1 cellular context compared by ENCODE assay signal in the genomic region with DNA sequence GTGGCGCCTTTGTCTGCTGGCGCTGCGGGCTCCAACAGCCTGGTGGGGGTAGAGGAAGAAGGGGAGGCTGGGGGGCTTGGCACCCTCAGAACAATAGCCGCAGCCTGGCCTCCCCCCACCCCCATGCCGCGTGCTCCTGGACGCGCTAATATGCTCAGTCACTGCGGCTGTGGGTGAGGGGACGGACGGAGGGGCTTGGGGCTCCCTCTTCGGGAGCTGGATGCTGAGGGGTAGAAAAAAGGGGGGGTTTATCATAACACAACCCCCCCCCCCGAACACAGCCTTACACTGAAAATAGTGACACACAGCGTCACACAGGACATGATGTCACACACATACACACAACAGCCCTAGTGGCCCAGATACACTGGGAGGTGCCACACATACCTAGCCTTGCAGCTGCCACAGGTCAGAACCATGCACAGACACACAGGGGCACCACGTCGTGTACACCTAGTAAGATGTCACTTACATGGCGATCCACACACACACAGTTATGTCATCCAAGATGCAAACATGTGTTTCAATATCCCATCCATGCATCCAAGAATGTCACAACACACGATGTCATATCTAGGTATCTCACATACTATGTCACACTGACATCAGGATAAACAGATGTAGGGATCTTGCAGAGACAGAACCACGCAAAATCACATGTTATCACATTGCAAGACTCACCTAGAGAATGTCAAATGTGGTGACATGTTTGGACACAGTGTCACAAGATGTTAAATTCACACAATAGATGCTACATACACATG.
TF ChIP-seq lines count a peak whose summit lies in the region.

No MANE protein-coding gene starts in this region.

TF ChIP-seq in K562, 482 proteins besides CTCF, POLR2A, EP300 and RAD21 (continues in another document):
- TF ChIP-seq, protein P1, sequence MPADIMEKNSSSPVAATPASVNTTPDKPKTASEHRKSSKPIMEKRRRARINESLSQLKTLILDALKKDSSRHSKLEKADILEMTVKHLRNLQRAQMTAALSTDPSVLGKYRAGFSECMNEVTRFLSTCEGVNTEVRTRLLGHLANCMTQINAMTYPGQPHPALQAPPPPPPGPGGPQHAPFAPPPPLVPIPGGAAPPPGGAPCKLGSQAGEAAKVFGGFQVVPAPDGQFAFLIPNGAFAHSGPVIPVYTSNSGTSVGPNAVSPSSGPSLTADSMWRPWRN (IDR thresholded peaks at IDR 0.05; ENCODE audit: low read depth) = no peak
- TF ChIP-seq STAT5A (IDR thresholded peaks at IDR 0.05; ENCODE audit: borderline replicate concordance, low read length) (no peak), ARID1B (IDR thresholded peaks at IDR 0.05) (no peak), EP400 (IDR thresholded peaks at IDR 0.05) (peak; percentile 39; the same call in 1 of the 2 replicates), ZFX (CRISPR knock-in tag; IDR thresholded peaks at IDR 0.05) (no peak), KLF13 (tag; IDR thresholded peaks at IDR 0.05; ENCODE audit: borderline replicate concordance, low read depth) (no peak), SMARCE1 (IDR thresholded peaks at IDR 0.05) (no peak), MYC (IDR thresholded peaks at IDR 0.05; ENCODE audit: low read depth, low read length) (peak; percentile 48; the same call in 1 of the 2 replicates), MYC (CRISPR knock-in tag; IDR thresholded peaks at IDR 0.05; ENCODE audit: borderline replicate concordance, low read depth) (no peak), ATF1 (CRISPR knock-in tag; IDR thresholded peaks at IDR 0.05) (no peak), ATF1 (tag; IDR thresholded peaks at IDR 0.05) (peak; percentile 58), MTA2 (IDR thresholded peaks at IDR 0.05; ENCODE audit: low read depth) (no peak), HDAC1 (IDR thresholded peaks at IDR 0.05) (0 out of 4 replicates have a peak, but pooled peaks of 1 of the 2 experiments have one; percentile 19), PCBP1 (IDR thresholded peaks at IDR 0.05; ENCODE audit: low read depth, low read length, poor library complexity, severe bottlenecking) (peak; percentile 31), MTA3 (IDR thresholded peaks at IDR 0.05; ENCODE audit: borderline replicate concordance) (no peak), ZNF197 (CRISPR knock-in tag; IDR thresholded peaks at IDR 0.05; ENCODE audit: low read depth) (no peak), FOS (IDR thresholded peaks at IDR 0.05; ENCODE audit: extremely low read depth, insufficient read length) (no peak), NFE2 (IDR thresholded peaks at IDR 0.05; ENCODE audit: low read depth) (peak; percentile 33; the same call in 1 of the 2 replicates), RBM22 (IDR thresholded peaks at IDR 0.05; ENCODE audit: low read depth, low read length, poor library complexity, severe bottlenecking) (no peak), MCM3 (IDR thresholded peaks at IDR 0.05) (no peak), CEBPB (tag; IDR thresholded peaks at IDR 0.05) (0 out of 2 replicates have a peak, but pooled peaks have one; percentile 33), ZC3H4 (CRISPR knock-in tag; IDR thresholded peaks at IDR 0.05; ENCODE audit: borderline replicate concordance) (peak; percentile 60; the same call in 1 of the 2 replicates), ZNF253 (CRISPR knock-in tag; conservative IDR thresholded peaks at IDR 0.05) (no peak), MEIS2 (IDR thresholded peaks at IDR 0.05; ENCODE audit: partially characterized antibody) (no peak), TRIM24 (IDR thresholded peaks at IDR 0.05) (no peak)
- TF ChIP-seq, protein P2, sequence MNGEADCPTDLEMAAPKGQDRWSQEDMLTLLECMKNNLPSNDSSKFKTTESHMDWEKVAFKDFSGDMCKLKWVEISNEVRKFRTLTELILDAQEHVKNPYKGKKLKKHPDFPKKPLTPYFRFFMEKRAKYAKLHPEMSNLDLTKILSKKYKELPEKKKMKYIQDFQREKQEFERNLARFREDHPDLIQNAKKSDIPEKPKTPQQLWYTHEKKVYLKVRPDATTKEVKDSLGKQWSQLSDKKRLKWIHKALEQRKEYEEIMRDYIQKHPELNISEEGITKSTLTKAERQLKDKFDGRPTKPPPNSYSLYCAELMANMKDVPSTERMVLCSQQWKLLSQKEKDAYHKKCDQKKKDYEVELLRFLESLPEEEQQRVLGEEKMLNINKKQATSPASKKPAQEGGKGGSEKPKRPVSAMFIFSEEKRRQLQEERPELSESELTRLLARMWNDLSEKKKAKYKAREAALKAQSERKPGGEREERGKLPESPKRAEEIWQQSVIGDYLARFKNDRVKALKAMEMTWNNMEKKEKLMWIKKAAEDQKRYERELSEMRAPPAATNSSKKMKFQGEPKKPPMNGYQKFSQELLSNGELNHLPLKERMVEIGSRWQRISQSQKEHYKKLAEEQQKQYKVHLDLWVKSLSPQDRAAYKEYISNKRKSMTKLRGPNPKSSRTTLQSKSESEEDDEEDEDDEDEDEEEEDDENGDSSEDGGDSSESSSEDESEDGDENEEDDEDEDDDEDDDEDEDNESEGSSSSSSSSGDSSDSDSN (IDR thresholded peaks at IDR 0.05; ENCODE audit: borderline replicate concordance in 1 of 2, low read depth in 2 of 2, low read length in 2 of 2) = no peak
- TF ChIP-seq, protein P3, sequence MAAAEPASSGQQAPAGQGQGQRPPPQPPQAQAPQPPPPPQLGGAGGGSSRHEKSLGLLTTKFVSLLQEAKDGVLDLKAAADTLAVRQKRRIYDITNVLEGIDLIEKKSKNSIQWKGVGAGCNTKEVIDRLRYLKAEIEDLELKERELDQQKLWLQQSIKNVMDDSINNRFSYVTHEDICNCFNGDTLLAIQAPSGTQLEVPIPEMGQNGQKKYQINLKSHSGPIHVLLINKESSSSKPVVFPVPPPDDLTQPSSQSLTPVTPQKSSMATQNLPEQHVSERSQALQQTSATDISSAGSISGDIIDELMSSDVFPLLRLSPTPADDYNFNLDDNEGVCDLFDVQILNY (CRISPR knock-in tag; IDR thresholded peaks at IDR 0.05) = no peak
- TF ChIP-seq, protein P4, sequence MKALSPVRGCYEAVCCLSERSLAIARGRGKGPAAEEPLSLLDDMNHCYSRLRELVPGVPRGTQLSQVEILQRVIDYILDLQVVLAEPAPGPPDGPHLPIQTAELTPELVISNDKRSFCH (CRISPR knock-in tag; IDR thresholded peaks at IDR 0.05) = no peak
- TF ChIP-seq, protein P4 (tag; IDR thresholded peaks at IDR 0.05) = no peak
- TF ChIP-seq, protein P5, sequence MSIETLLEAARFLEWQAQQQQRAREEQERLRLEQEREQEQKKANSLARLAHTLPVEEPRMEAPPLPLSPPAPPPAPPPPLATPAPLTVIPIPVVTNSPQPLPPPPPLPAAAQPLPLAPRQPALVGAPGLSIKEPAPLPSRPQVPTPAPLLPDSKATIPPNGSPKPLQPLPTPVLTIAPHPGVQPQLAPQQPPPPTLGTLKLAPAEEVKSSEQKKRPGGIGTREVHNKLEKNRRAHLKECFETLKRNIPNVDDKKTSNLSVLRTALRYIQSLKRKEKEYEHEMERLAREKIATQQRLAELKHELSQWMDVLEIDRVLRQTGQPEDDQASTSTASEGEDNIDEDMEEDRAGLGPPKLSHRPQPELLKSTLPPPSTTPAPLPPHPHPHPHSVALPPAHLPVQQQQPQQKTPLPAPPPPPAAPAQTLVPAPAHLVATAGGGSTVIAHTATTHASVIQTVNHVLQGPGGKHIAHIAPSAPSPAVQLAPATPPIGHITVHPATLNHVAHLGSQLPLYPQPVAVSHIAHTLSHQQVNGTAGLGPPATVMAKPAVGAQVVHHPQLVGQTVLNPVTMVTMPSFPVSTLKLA (conservative IDR thresholded peaks at IDR 0.05) = peak; percentile 37 to 40; a peak in 1 of 4 replicates
- TF ChIP-seq, protein P6, sequence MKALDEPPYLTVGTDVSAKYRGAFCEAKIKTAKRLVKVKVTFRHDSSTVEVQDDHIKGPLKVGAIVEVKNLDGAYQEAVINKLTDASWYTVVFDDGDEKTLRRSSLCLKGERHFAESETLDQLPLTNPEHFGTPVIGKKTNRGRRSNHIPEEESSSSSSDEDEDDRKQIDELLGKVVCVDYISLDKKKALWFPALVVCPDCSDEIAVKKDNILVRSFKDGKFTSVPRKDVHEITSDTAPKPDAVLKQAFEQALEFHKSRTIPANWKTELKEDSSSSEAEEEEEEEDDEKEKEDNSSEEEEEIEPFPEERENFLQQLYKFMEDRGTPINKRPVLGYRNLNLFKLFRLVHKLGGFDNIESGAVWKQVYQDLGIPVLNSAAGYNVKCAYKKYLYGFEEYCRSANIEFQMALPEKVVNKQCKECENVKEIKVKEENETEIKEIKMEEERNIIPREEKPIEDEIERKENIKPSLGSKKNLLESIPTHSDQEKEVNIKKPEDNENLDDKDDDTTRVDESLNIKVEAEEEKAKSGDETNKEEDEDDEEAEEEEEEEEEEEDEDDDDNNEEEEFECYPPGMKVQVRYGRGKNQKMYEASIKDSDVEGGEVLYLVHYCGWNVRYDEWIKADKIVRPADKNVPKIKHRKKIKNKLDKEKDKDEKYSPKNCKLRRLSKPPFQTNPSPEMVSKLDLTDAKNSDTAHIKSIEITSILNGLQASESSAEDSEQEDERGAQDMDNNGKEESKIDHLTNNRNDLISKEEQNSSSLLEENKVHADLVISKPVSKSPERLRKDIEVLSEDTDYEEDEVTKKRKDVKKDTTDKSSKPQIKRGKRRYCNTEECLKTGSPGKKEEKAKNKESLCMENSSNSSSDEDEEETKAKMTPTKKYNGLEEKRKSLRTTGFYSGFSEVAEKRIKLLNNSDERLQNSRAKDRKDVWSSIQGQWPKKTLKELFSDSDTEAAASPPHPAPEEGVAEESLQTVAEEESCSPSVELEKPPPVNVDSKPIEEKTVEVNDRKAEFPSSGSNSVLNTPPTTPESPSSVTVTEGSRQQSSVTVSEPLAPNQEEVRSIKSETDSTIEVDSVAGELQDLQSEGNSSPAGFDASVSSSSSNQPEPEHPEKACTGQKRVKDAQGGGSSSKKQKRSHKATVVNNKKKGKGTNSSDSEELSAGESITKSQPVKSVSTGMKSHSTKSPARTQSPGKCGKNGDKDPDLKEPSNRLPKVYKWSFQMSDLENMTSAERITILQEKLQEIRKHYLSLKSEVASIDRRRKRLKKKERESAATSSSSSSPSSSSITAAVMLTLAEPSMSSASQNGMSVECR (CRISPR knock-in tag; IDR thresholded peaks at IDR 0.05) = 0 out of 2 replicates have a peak, but pooled peaks have one; percentile 48
- TF ChIP-seq, protein P7, sequence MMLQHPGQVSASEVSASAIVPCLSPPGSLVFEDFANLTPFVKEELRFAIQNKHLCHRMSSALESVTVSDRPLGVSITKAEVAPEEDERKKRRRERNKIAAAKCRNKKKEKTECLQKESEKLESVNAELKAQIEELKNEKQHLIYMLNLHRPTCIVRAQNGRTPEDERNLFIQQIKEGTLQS (IDR thresholded peaks at IDR 0.05) = peak; percentile 20; the same call in 1 of the 2 replicates
- TF ChIP-seq, protein P7 (CRISPR knock-in tag; conservative IDR thresholded peaks at IDR 0.05) = no peak
- TF ChIP-seq, protein P8, sequence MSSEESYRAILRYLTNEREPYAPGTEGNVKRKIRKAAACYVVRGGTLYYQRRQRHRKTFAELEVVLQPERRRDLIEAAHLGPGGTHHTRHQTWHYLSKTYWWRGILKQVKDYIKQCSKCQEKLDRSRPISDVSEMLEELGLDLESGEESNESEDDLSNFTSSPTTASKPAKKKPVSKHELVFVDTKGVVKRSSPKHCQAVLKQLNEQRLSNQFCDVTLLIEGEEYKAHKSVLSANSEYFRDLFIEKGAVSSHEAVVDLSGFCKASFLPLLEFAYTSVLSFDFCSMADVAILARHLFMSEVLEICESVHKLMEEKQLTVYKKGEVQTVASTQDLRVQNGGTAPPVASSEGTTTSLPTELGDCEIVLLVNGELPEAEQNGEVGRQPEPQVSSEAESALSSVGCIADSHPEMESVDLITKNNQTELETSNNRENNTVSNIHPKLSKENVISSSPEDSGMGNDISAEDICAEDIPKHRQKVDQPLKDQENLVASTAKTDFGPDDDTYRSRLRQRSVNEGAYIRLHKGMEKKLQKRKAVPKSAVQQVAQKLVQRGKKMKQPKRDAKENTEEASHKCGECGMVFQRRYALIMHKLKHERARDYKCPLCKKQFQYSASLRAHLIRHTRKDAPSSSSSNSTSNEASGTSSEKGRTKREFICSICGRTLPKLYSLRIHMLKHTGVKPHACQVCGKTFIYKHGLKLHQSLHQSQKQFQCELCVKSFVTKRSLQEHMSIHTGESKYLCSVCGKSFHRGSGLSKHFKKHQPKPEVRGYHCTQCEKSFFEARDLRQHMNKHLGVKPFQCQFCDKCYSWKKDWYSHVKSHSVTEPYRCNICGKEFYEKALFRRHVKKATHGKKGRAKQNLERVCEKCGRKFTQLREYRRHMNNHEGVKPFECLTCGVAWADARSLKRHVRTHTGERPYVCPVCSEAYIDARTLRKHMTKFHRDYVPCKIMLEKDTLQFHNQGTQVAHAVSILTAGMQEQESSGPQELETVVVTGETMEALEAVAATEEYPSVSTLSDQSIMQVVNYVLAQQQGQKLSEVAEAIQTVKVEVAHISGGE (CRISPR knock-in tag; IDR thresholded peaks at IDR 0.05) = no peak
- TF ChIP-seq, protein P9, sequence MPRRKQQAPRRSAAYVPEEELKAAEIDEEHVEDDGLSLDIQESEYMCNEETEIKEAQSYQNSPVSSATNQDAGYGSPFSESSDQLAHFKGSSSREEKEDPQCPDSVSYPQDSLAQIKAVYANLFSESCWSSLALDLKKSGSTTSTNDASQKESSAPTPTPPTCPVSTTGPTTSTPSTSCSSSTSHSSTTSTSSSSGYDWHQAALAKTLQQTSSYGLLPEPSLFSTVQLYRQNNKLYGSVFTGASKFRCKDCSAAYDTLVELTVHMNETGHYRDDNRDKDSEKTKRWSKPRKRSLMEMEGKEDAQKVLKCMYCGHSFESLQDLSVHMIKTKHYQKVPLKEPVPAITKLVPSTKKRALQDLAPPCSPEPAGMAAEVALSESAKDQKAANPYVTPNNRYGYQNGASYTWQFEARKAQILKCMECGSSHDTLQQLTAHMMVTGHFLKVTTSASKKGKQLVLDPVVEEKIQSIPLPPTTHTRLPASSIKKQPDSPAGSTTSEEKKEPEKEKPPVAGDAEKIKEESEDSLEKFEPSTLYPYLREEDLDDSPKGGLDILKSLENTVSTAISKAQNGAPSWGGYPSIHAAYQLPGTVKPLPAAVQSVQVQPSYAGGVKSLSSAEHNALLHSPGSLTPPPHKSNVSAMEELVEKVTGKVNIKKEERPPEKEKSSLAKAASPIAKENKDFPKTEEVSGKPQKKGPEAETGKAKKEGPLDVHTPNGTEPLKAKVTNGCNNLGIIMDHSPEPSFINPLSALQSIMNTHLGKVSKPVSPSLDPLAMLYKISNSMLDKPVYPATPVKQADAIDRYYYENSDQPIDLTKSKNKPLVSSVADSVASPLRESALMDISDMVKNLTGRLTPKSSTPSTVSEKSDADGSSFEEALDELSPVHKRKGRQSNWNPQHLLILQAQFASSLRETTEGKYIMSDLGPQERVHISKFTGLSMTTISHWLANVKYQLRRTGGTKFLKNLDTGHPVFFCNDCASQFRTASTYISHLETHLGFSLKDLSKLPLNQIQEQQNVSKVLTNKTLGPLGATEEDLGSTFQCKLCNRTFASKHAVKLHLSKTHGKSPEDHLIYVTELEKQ (CRISPR knock-in tag; IDR thresholded peaks at IDR 0.05) = no peak
- TF ChIP-seq, protein P10, sequence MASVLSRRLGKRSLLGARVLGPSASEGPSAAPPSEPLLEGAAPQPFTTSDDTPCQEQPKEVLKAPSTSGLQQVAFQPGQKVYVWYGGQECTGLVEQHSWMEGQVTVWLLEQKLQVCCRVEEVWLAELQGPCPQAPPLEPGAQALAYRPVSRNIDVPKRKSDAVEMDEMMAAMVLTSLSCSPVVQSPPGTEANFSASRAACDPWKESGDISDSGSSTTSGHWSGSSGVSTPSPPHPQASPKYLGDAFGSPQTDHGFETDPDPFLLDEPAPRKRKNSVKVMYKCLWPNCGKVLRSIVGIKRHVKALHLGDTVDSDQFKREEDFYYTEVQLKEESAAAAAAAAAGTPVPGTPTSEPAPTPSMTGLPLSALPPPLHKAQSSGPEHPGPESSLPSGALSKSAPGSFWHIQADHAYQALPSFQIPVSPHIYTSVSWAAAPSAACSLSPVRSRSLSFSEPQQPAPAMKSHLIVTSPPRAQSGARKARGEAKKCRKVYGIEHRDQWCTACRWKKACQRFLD (CRISPR knock-in tag; IDR thresholded peaks at IDR 0.05) = no peak
